8 cellular contexts compared by ENCODE assay signal in the genomic region with DNA sequence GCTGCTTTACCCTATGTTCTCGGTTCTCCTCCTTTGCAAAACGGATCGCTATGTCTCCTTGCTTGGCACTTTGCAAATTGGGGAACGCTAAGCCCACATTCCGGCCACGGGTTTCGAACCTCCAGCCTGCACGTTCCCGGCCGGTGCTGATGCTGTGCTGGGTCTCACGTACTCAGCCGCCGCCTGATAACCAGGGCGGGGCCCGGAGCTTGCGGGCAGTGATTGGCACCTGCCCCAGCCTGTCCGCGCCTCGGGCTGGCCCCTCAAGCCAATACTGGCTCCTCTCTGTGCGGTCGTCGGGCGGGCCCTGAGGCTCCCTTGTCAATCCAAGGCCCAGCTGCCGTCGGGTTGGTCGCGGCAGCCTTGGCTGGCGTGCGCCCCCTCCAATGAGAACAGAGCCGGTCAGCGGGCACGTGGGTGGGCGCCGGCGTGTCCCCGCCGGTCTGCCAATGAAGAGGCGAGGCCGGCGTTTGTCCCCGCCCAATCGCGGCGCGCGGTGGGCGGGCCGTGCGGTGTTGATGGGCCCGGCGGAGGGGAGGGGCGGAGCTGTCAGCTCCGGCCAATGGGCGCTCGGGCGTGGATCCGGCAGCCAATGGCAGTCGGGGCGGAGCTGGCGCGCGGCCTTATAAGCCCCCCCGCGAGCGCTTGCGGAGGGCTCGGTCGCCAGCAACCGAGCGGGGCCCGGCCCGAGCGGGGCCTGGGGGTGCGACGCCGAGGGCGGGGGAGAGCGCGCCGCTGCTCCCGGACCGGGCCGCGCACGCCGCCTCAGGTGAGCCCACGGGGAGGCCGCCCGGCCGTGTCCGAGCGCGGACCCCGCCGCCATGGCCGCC.
DNase-seq lines count a peak whose midpoint lies in the region; ATAC-seq and TF ChIP-seq lines count a peak whose summit lies in the region.

KDM4B (plus strand) TSS at position 652 of the 830 bp plus-strand sequence. CDS start 63,778 bp downstream, outside the sequence.

- peak within 1 kb of the TSS; percentile 76 for H3K4me3 ChIP-seq in AG09309 (ENCODE audit: control insufficient read depth, low read depth, low read length)

- peak within 1 kb of the TSS; percentile 93 for H3K4me3 Mint-ChIP-seq in central memory CD8-positive, alpha-beta T cell

- ATAC-seq in GM19025 (IDR thresholded peaks at IDR 0.05; ENCODE audit: low read depth, unreplicated experiment) (peak; percentile 87), HG03342 (IDR thresholded peaks at IDR 0.05; ENCODE audit: unreplicated experiment) (peak; percentile 94)
- peak; percentile 96 for ATAC-seq in central memory CD8-positive, alpha-beta T cell (replicated peaks; ENCODE audit: extremely low read depth, poor library complexity, severe bottlenecking)

- H3K27me3 Mint-ChIP-seq in central memory CD8-positive, alpha-beta T cell = no peaks in the 10 kb centered on the region

- H3K36me3 Mint-ChIP-seq in central memory CD8-positive, alpha-beta T cell (ENCODE audit: insufficient read depth) = peaks cover 17% of the 10 kb centered on the region

- peak; percentile 98 for DNase-seq in AG09309 (ENCODE audit: low read depth)
- peak; percentile 98 to 100 for DNase-seq in NCI-H446 (lab: John Stamatoyannopoulos, UW)
- peak; percentile 96 for DNase-seq in activated CD4-positive, CD25-positive, alpha-beta regulatory T cell treated with anti-CD3 and anti-CD28 coated beads, Interleukin-2, amount 50 U/mL, for 16 hours (ENCODE audit: low read depth, low spot score)
- DNase-seq in central memory CD8-positive, alpha-beta T cell (ENCODE audit: low spot score in 2 of 2) = peak; percentile 95 to 99
- DNase-seq in islet precursor cell = peak; percentile 100
- peak; percentile 98 to 99 for DNase-seq in stimulated activated CD4-positive, alpha-beta T cell treated with anti-CD3 and anti-CD28 coated beads, Interleukin-15, amount 100 ng/mL, for 1 hour (ENCODE audit: low read depth in 1 of 2, low spot score in 1 of 2)

- TF ChIP-seq CTCF in AG09309 (IDR thresholded peaks at IDR 0.05; ENCODE audit: control insufficient read depth, insufficient read depth, low read depth, low read length, missing control alignments) = no peak

- H3K9me3 Mint-ChIP-seq in central memory CD8-positive, alpha-beta T cell = no peaks in the 10 kb centered on the region

- peaks cover 40% of the 10 kb centered on the region for H3K4me1 Mint-ChIP-seq in central memory CD8-positive, alpha-beta T cell

- peak within 1 kb of the TSS; percentile 91 for H3K27ac Mint-ChIP-seq in central memory CD8-positive, alpha-beta T cell (ENCODE audit: low read depth)

Comparison
In these comparisons a context has a peak if more than half of its experiments do, and no peak if none do; other contexts are left out.
1. Peak in every context shown above with its lines: DNase-seq, ATAC-seq and H3K4me3 ChIP-seq.